Comparison of ENCODE assay signal across 15 cellular contexts in genomic region chr10:3054183-3054815, GRCh38. TPM values are rescaled to one million over a fixed set of nuclear protein-coding genes. Genes with fewer than 3 reads are reported as not detected.
DNase-seq lines count a peak whose midpoint lies in the region; ATAC-seq and TF ChIP-seq lines count a peak whose summit lies in the region.
"Had no signal": no experiment of that assay in that cellular context is flagged by ENCODE, and none has a peak within 500 bp of the region (broad histone marks: within the 10 kb centered on the region; RNA-seq: fewer than 3 reads in every experiment).

No MANE protein-coding gene starts in this region.

- H3K4me3 ChIP-seq in gastroesophageal sphincter (no peak overlapping the region), osteoblast (ENCODE audit: insufficient read depth, low read length) (no peak overlapping the region)
- H3K4me3 ChIP-seq in naive thymus-derived CD4-positive, alpha-beta T cell (ENCODE audit: low read length) = no peak overlapping the region
- H3K4me3 ChIP-seq: stomach had no signal

- no peak overlapping the region for H3K4me2 ChIP-seq in osteoblast (ENCODE audit: insufficient read depth, low read length)

- no peaks in the 10 kb centered on the region for H3K36me3 ChIP-seq in gastroesophageal sphincter
- H3K36me3 ChIP-seq in osteoblast (ENCODE audit: insufficient read depth, low read length) = no peaks in the 10 kb centered on the region
- no peaks in the 10 kb centered on the region for H3K36me3 ChIP-seq in naive thymus-derived CD4-positive, alpha-beta T cell (ENCODE audit: control insufficient read depth in 2 of 3, insufficient read depth in 3 of 3, low read length in 3 of 3)
- H3K36me3 ChIP-seq: stomach had no signal

- H3K79me2 ChIP-seq in osteoblast (ENCODE audit: insufficient read depth, low read length) = no peaks in the 10 kb centered on the region

- POLR2A ChIA-PET in WTC11 (lab: Charles Lee) = interaction anchor here (0.6 kb wide), 2 partner anchors 189 to 1880 kb away, joined by 5 to 7 read pairs; no protein-coding TSS in a partner anchor
- POLR2A ChIA-PET in naive thymus-derived CD4-positive, alpha-beta T cell (lab: Charles Lee) = no interaction called here

- no peaks in the 10 kb centered on the region for H3K27me3 ChIP-seq in gastroesophageal sphincter
- H3K27me3 ChIP-seq in osteoblast (ENCODE audit: insufficient read depth, low read length) = no peaks in the 10 kb centered on the region
- no peaks in the 10 kb centered on the region for H3K27me3 ChIP-seq in naive thymus-derived CD4-positive, alpha-beta T cell (ENCODE audit: control insufficient read depth in 2 of 2, insufficient read depth in 2 of 2, low read length in 2 of 2)
- H3K27me3 ChIP-seq: stomach had no signal

- peaks cover 23% of the 10 kb centered on the region for H3K27me3 Mint-ChIP-seq in WTC11 (ENCODE audit: low read depth)
- H3K27me3 Mint-ChIP-seq in naive thymus-derived CD4-positive, alpha-beta T cell = peaks cover 0 to 41% (median 5%) of the 10 kb centered on the region in 5 donors

- no peak overlapping the region; the same call in 1 of the 2 replicates for H3K27ac Mint-ChIP-seq in WTC11
- no peak overlapping the region for H3K27ac Mint-ChIP-seq in naive thymus-derived CD4-positive, alpha-beta T cell

- H3K9me3 ChIP-seq in gastroesophageal sphincter (no peaks in the 10 kb centered on the region), osteoblast (ENCODE audit: low read depth, low read length) (no peaks in the 10 kb centered on the region)
- no peaks in the 10 kb centered on the region for H3K9me3 ChIP-seq in naive thymus-derived CD4-positive, alpha-beta T cell (ENCODE audit: control insufficient read depth in 2 of 3, low read length in 3 of 3)
- H3K9me3 ChIP-seq: stomach had no signal

- H3K4me3 Mint-ChIP-seq in WTC11 = no peak overlapping the region
- H3K4me3 Mint-ChIP-seq in naive thymus-derived CD4-positive, alpha-beta T cell = no peak overlapping the region
- H3K4me3 Mint-ChIP-seq: activated T-cell treated with anti-CD3 and anti-CD28 coated beads, Interleukin-2, amount 50 U/mL, for 4 hours had no signal

- 0 out of 2 replicates have a peak, but pooled peaks cover 3% of the 10 kb centered on the region for H3K36me3 Mint-ChIP-seq in WTC11
- peaks cover 0 to 4% (median 0%) of the 10 kb centered on the region in 5 donors for H3K36me3 Mint-ChIP-seq in naive thymus-derived CD4-positive, alpha-beta T cell

- H2AFZ ChIP-seq in osteoblast (ENCODE audit: low read length) = peak overlapping the region; percentile 45

- TF ChIP-seq CTCF in WTC11 (IDR thresholded peaks at IDR 0.05) (no peak), gastroesophageal sphincter (IDR thresholded peaks at IDR 0.05) (no peak), osteoblast (IDR thresholded peaks at IDR 0.05; ENCODE audit: extremely low read depth, low read depth, low read length) (no peak)

- peaks cover 0 to 20% (median 0%) of the 10 kb centered on the region in 3 donors for H3K4me1 ChIP-seq in gastroesophageal sphincter
- peaks cover 12% of the 10 kb centered on the region for H3K4me1 ChIP-seq in osteoblast (ENCODE audit: insufficient read depth, low read length)
- H3K4me1 ChIP-seq in naive thymus-derived CD4-positive, alpha-beta T cell (ENCODE audit: control insufficient read depth in 2 of 2, insufficient read depth in 2 of 2, low read length in 2 of 2) = no peaks in the 10 kb centered on the region
- H3K4me1 ChIP-seq: stomach had no signal

- H3K9me3 Mint-ChIP-seq in WTC11 = peaks cover 7% of the 10 kb centered on the region; the same call in 1 of the 2 replicates
- H3K9me3 Mint-ChIP-seq in naive thymus-derived CD4-positive, alpha-beta T cell = peaks cover 0 to 1% (median 0%) of the 10 kb centered on the region in 11 donors
- H3K9me3 Mint-ChIP-seq: activated T-cell treated with anti-CD3 and anti-CD28 coated beads, Interleukin-2, amount 50 U/mL, for 4 hours had no signal

- no peak for TF ChIP-seq POLR2A in gastroesophageal sphincter (IDR thresholded peaks at IDR 0.05)

- CTCF ChIA-PET in WTC11 (lab: Charles Lee) = interaction anchor here (0.6 to 1.3 kb wide), 4 partner anchors 9 to 691 kb away, joined by 3 to 5 read pairs (median 4); no protein-coding TSS in a partner anchor
- CTCF ChIA-PET in naive thymus-derived CD4-positive, alpha-beta T cell (lab: Charles Lee) = no interaction called here

- no peak for ATAC-seq in WTC11
- ATAC-seq in gastroesophageal sphincter = peak; percentile 26
- no peak for ATAC-seq in naive thymus-derived CD4-positive, alpha-beta T cell
- no peak for ATAC-seq in HG02571 (IDR thresholded peaks at IDR 0.05; ENCODE audit: unreplicated experiment)
- ATAC-seq: activated T-cell treated with anti-CD3 and anti-CD28 coated beads, Interleukin-2, amount 50 U/mL, for 4 hours had no signal

- 31 to 43% methylated on average over 6 of the region's 6 CpGs for WGBS in gastroesophageal sphincter (ENCODE audit: low coverage in 1 of 2), 2 donors

- DNase-seq in ELF-1 (ENCODE audit: low read depth, low spot score) (peak; percentile 75), WTC11 (ENCODE audit: low spot score) (no peak), osteoblast (ENCODE audit: insufficient read length, low spot score, missing footprints) (no peak), kidney glomerular epithelial cell (lab: John Stamatoyannopoulos, UW) (no peak), activated gamma-delta T cell treated with Interleukin-2 at 50 U/mL for 16 hours (no peak)
- DNase-seq in naive thymus-derived CD4-positive, alpha-beta T cell = no peak
- DNase-seq: activated CD4-positive, alpha-beta T cell treated with anti-CD3 and anti-CD28 coated beads, Interleukin-2, amount 50 U/mL, for 4 hours; activated T-cell treated with anti-CD3 and anti-CD28 coated beads, Interleukin-2, amount 50 U/mL, for 4 hours; central memory CD4-positive, alpha-beta T cell; DMS 273 treated with DMSO at 0.1 percent for 48 hours; glutamatergic neuron; NCI-H1694 treated with DMSO at 0.1 percent for 48 hours; stomach had no signal

- peak overlapping the region in 3 of 4 donors; percentile 45 to 67 (median 64) for H3K27ac ChIP-seq in gastroesophageal sphincter
- no peak overlapping the region for H3K27ac ChIP-seq in osteoblast (ENCODE audit: low read depth, low read length)
- no peak overlapping the region for H3K27ac ChIP-seq in naive thymus-derived CD4-positive, alpha-beta T cell (ENCODE audit: low read depth, low read length)

- H4K20me1 ChIP-seq in osteoblast (ENCODE audit: insufficient read depth, low read length) = no peaks in the 10 kb centered on the region

- TF ChIP-seq EP300 in gastroesophageal sphincter (IDR thresholded peaks at IDR 0.05) = no peak

- intact Hi-C loops in naive thymus-derived CD4-positive, alpha-beta T cell (cut with micrococcal nuclease) = no loop called here

- H3K4me1 Mint-ChIP-seq in WTC11 = peaks cover 25% of the 10 kb centered on the region
- peaks cover 0 to 5% (median 3%) of the 10 kb centered on the region in 7 donors for H3K4me1 Mint-ChIP-seq in naive thymus-derived CD4-positive, alpha-beta T cell

TF ChIP-seq in WTC11, 78 proteins besides CTCF, POLR2A, EP300 and RAD21:
- 0 out of 2 replicates have a peak, but pooled peaks have one; percentile 6 for TF ChIP-seq GTF2I (CRISPR knock-in tag; conservative IDR thresholded peaks at IDR 0.05)
- no peak for TF ChIP-seq ZNF138 (CRISPR knock-in tag; conservative IDR thresholded peaks at IDR 0.05)
- TF ChIP-seq, protein P1, sequence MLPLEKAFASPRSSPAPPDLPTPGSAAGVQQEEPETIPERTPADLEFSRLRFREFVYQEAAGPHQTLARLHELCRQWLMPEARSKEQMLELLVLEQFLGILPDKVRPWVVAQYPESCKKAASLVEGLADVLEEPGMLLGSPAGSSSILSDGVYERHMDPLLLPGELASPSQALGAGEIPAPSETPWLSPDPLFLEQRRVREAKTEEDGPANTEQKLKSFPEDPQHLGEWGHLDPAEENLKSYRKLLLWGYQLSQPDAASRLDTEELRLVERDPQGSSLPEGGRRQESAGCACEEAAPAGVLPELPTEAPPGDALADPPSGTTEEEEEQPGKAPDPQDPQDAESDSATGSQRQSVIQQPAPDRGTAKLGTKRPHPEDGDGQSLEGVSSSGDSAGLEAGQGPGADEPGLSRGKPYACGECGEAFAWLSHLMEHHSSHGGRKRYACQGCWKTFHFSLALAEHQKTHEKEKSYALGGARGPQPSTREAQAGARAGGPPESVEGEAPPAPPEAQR (CRISPR knock-in tag; IDR thresholded peaks at IDR 0.05) = no peak
- no peak for TF ChIP-seq ZMAT4 (CRISPR knock-in tag; IDR thresholded peaks at IDR 0.05)

RNA-seq across cellular contexts. Expression of gene PFKP, which starts 13.0 kb away (rescaled TPM):
- 127 to 156 TPM (median 150 TPM) in 3 replicates for total RNA-seq in WTC11 (2021)
- 100 to 1,000 TPM in 3 of 4 donors, 10 to 100 TPM in 1; 64.3 to 261 (median 107) TPM for total RNA-seq in gastroesophageal sphincter
- 71.6 and 80.0 TPM in 2 replicates for total RNA-seq in osteoblast
- 100 to 1,000 TPM in 1 of 5 experiments, 10 to 100 TPM in 4; 43.8 to 219 (median 50.0) TPM for total RNA-seq in naive thymus-derived CD4-positive, alpha-beta T cell
- 10 to 100 TPM; 23.8 to 33.5 TPM for polyA plus RNA-seq in naive thymus-derived CD4-positive, alpha-beta T cell

Comparison
In these comparisons a context has a peak if more than half of its experiments do, and no peak if none do; other contexts are left out.
1. H3K27ac ChIP-seq: peak in gastroesophageal sphincter (3 of 4); none in osteoblast (single experiment) and naive thymus-derived CD4-positive, alpha-beta T cell (single experiment).